Comparison of ENCODE assay signal across 8 cellular contexts in genomic region chr2:112055833-112056625, GRCh38. TPM values are rescaled to one million over a fixed set of nuclear protein-coding genes. Genes with fewer than 3 reads are reported as not detected.
DNase-seq lines count a peak whose midpoint lies in the region; ATAC-seq and TF ChIP-seq lines count a peak whose summit lies in the region.

No MANE protein-coding gene starts in this region.

- TF ChIP-seq CTCF in DND-41 (IDR thresholded peaks at IDR 0.05; ENCODE audit: borderline replicate concordance, extremely low read depth, low read length, poor library complexity, severe bottlenecking): no peak
- TF ChIP-seq CTCF in OCI-LY1 (IDR thresholded peaks at IDR 0.05; ENCODE audit: low read length): no peak
- no peak for TF ChIP-seq CTCF in fibroblast of the aortic adventitia (IDR thresholded peaks at IDR 0.05; ENCODE audit: insufficient read depth, low read length)
- no peak for TF ChIP-seq CTCF in transverse colon (IDR thresholded peaks at IDR 0.05)

- H3K4me1 ChIP-seq in DND-41 (ENCODE audit: insufficient read depth, low read length) (peaks cover 25% of the 10 kb centered on the region), OCI-LY1 (ENCODE audit: insufficient read depth, low read length, severe bottlenecking) (peaks cover 22% of the 10 kb centered on the region), transverse colon (peaks cover 13 to 62% (median 32%) of the 10 kb centered on the region in 4 donors)

- peak overlapping the region; percentile 79 to 96 (median 94) for H3K4me3 Mint-ChIP-seq in naive thymus-derived CD8-positive, alpha-beta T cell

- H3K4me3 ChIP-seq in DND-41 (ENCODE audit: low read depth in 1 of 2, low read length in 2 of 2) (peak overlapping the region; percentile 45 to 85), OCI-LY1 (ENCODE audit: low read depth, low read length, poor library complexity, severe bottlenecking) (peak overlapping the region; percentile 96), fibroblast of the aortic adventitia (ENCODE audit: low read depth, low read length) (peak overlapping the region; percentile 88), transverse colon (peak overlapping the region; percentile 46 to 89 (median 72))

- H3K9ac ChIP-seq in DND-41 (ENCODE audit: low read depth, low read length) (peak overlapping the region; percentile 91), OCI-LY1 (ENCODE audit: low read length) (peak overlapping the region; percentile 79)

- peak overlapping the region; percentile 80 for H2AFZ ChIP-seq in DND-41 (ENCODE audit: low read depth, low read length)
- no peak overlapping the region for H2AFZ ChIP-seq in OCI-LY1 (ENCODE audit: low read length)

- no peak for TF ChIP-seq EP300 in transverse colon (IDR thresholded peaks at IDR 0.05; ENCODE audit: low read depth)

- H3K27me3 Mint-ChIP-seq in naive thymus-derived CD8-positive, alpha-beta T cell: no peaks in the 10 kb centered on the region

- no peaks in the 10 kb centered on the region for H4K20me1 ChIP-seq in DND-41 (ENCODE audit: insufficient read depth, low read length)
- no peaks in the 10 kb centered on the region for H4K20me1 ChIP-seq in OCI-LY1 (ENCODE audit: insufficient read depth, low read length)

- WGBS in transverse colon (ENCODE audit: low coverage in 1 of 2), 2 donors: 0% methylated on average over 11 to 20 of the region's 30 CpGs

- H3K27me3 ChIP-seq in DND-41 (ENCODE audit: insufficient read depth, low read length, poor library complexity): no peaks in the 10 kb centered on the region
- H3K27me3 ChIP-seq in OCI-LY1 (ENCODE audit: insufficient read depth, low read length): no peaks in the 10 kb centered on the region
- no peaks in the 10 kb centered on the region for H3K27me3 ChIP-seq in transverse colon

- no peaks in the 10 kb centered on the region for H3K9me3 ChIP-seq in DND-41 (ENCODE audit: insufficient read depth, low read length, severe bottlenecking)
- no peaks in the 10 kb centered on the region for H3K9me3 ChIP-seq in OCI-LY1 (ENCODE audit: low read length)
- no peaks in the 10 kb centered on the region for H3K9me3 ChIP-seq in transverse colon

- POLR2A ChIA-PET in naive thymus-derived CD8-positive, alpha-beta T cell (lab: Charles Lee): interaction anchor here (1.2 to 2.6 kb wide), 4 partner anchors 8 to 935 kb away, joined by 3 to 9 read pairs (median 8); partner anchors contain the start of genes BCL2L11 and ZC3H8

- H3K36me3 ChIP-seq in DND-41 (ENCODE audit: insufficient read depth, low read length) (peaks cover 6% of the 10 kb centered on the region; the same call in 1 of the 2 replicates), OCI-LY1 (ENCODE audit: insufficient read depth, low read length) (peaks cover 12% of the 10 kb centered on the region), transverse colon (peaks cover 0 to 9% (median 0%) of the 10 kb centered on the region in 4 donors)

- ATAC-seq in DND-41 (ENCODE audit: insufficient read depth, low read depth) (no peak), HG03139 (IDR thresholded peaks at IDR 0.05; ENCODE audit: unreplicated experiment) (peak; percentile 3)
- no peak for ATAC-seq in naive thymus-derived CD8-positive, alpha-beta T cell

- H3K27ac Mint-ChIP-seq in naive thymus-derived CD8-positive, alpha-beta T cell: peak overlapping the region; percentile 75 to 99 (median 92)

- H3K4me1 Mint-ChIP-seq in naive thymus-derived CD8-positive, alpha-beta T cell: peaks cover 27 to 47% (median 44%) of the 10 kb centered on the region in 4 donors

- DNase-seq in DND-41: peak; percentile 62
- DNase-seq in activated effector memory CD4-positive, alpha-beta T cell treated with Interleukin-2 at 50 U/mL for 16 hours: peak; percentile 6
- peak; percentile 95 for DNase-seq in fibroblast of the aortic adventitia (ENCODE audit: low read depth)
- peak in 8 of 10 donors; percentile 15 to 63 (median 22) for DNase-seq in naive thymus-derived CD8-positive, alpha-beta T cell
- peak; percentile 66 for DNase-seq in transverse colon
- no peak for DNase-seq in NCI-H2081 treated with DMSO at 0.1 percent for 48 hours (lab: John Stamatoyannopoulos, UW)

- H3K27ac ChIP-seq in DND-41 (ENCODE audit: low read length) (peak overlapping the region; percentile 88), OCI-LY1 (ENCODE audit: low read depth, low read length, poor library complexity, severe bottlenecking) (peak overlapping the region; percentile 45), transverse colon (peak overlapping the region; percentile 97 to 98 (median 98))

- TF ChIP-seq POLR2A in transverse colon (IDR thresholded peaks at IDR 0.05): peak; percentile 16

- in situ Hi-C loops in transverse colon (cut with MboI; ENCODE audit: low pct_ligation_motif_present in 1 of 4, low pct_unique_long_range_greater_than_20kb in 1 of 4, low sequenced_read_pairs in 3 of 4): loop anchor here in 1 of 4 donors (10.0 kb wide), 1 partner anchor 161 kb away; the partner anchor contains the start of gene MERTK

- intact Hi-C loops in transverse colon (cut with DNase I; ENCODE audit: low total_unique reads): loop anchor here (10.0 kb wide), 1 partner anchor 219 kb away; the partner anchor contains the start of gene ZC3H6

- no peaks in the 10 kb centered on the region for H3K9me3 Mint-ChIP-seq in naive thymus-derived CD8-positive, alpha-beta T cell

- H3K9me2 ChIP-seq in OCI-LY1 (ENCODE audit: low read depth, low read length): no peaks in the 10 kb centered on the region

- H3K4me2 ChIP-seq in DND-41 (ENCODE audit: insufficient read depth, low read length) (peak overlapping the region; percentile 87), OCI-LY1 (ENCODE audit: low read length) (peak overlapping the region; percentile 77)

- H3F3A ChIP-seq in OCI-LY1 (ENCODE audit: insufficient read depth, low read length): no peaks in the 10 kb centered on the region

- H3K79me2 ChIP-seq in DND-41 (ENCODE audit: insufficient read depth, low read length): peaks cover 17% of the 10 kb centered on the region
- peaks cover 14% of the 10 kb centered on the region for H3K79me2 ChIP-seq in OCI-LY1 (ENCODE audit: insufficient read depth, low read length)

- peaks cover 0 to 24% (median 0%) of the 10 kb centered on the region in 3 donors for H3K36me3 Mint-ChIP-seq in naive thymus-derived CD8-positive, alpha-beta T cell

RNA-seq across cellular contexts. Expression of gene TMEM87B, which starts 1.0 kb away (rescaled TPM):
- 24.9 and 40.2 TPM in 2 replicates for total RNA-seq in fibroblast of the aortic adventitia (ENCODE audit: low replicate concordance)
- total RNA-seq in naive thymus-derived CD8-positive, alpha-beta T cell: 10 to 100 TPM; 23.3 to 23.8 TPM
- polyA plus RNA-seq in naive thymus-derived CD8-positive, alpha-beta T cell: 10 to 100 TPM in 1 of 3 donors, 1 to 10 TPM in 2; 7.0 to 11.8 (median 9.8) TPM
- total RNA-seq in transverse colon: 10 to 100 TPM; 21.9 to 74.5 (median 60.7) TPM

Comparison
In these comparisons a context has a peak if more than half of its experiments do, and no peak if none do; other contexts are left out.
1. H3K27ac ChIP-seq: peak in every context shown above with its lines; median percentile 98 in transverse colon; 88 in DND-41; 45 in OCI-LY1.